Comparison of ENCODE assay signal across 8 cellular contexts in genomic region chr17:11997972-11998233, GRCh38. TPM values are rescaled to one million over a fixed set of nuclear protein-coding genes. Genes with fewer than 3 reads are reported as not detected.
DNase-seq lines count a peak whose midpoint lies in the region.

No MANE protein-coding gene starts in this region.

- H3K27ac ChIP-seq in iPS-20b (ENCODE audit: low read length) (peak overlapping the region; percentile 58), stomach smooth muscle (ENCODE audit: low read length) (peak overlapping the region; percentile 82)

- peak overlapping the region; percentile 89 for H3K4me3 Mint-ChIP-seq in activated T-helper 1 cell treated with anti-CD3 and anti-CD28 coated beads, Interleukin-12 subunit alpha, Interleukin-12 subunit beta, Interleukin-2, Interleukin-4 antibody, amounts not matched to agents 30 ng/mL and 10 ng/mL and 1 ng/mL, durations not matched to agents 14 hours and 24 hours and 36 hours

- H3K9me3 ChIP-seq in iPS-20b (ENCODE audit: insufficient read depth, low read depth, low read length) (no peaks in the 10 kb centered on the region), stomach smooth muscle (ENCODE audit: control insufficient read depth in 2 of 2, low read length in 2 of 2) (no peaks in the 10 kb centered on the region)

- H3K36me3 ChIP-seq in iPS-20b (ENCODE audit: insufficient read depth, low read depth, low read length) (no peaks in the 10 kb centered on the region), stomach smooth muscle (ENCODE audit: control insufficient read depth in 2 of 2, insufficient read depth in 2 of 2, low read length in 2 of 2) (no peaks in the 10 kb centered on the region)

- no peaks in the 10 kb centered on the region for H3K36me3 Mint-ChIP-seq in activated T-helper 1 cell treated with anti-CD3 and anti-CD28 coated beads, Interleukin-12 subunit alpha, Interleukin-12 subunit beta, Interleukin-2, Interleukin-4 antibody, amounts not matched to agents 30 ng/mL and 10 ng/mL and 1 ng/mL, durations not matched to agents 14 hours and 24 hours and 36 hours (ENCODE audit: low read depth)

- DNase-seq in NCI-H748 (lab: John Stamatoyannopoulos, UW; ENCODE audit: unreplicated experiment) (peak; percentile 33), NCI-H748 treated with DMSO at 0.1 percent for 48 hours (lab: John Stamatoyannopoulos, UW) (no peak), SW 1271 (lab: John Stamatoyannopoulos, UW) (no peak), mesenteric fat pad (ENCODE audit: low spot score) (no peak), NCI-H2081 treated with DMSO at 0.1 percent for 48 hours (lab: John Stamatoyannopoulos, UW) (no peak)
- DNase-seq in activated T-helper 1 cell treated with anti-CD3 and anti-CD28 coated beads, Interleukin-12 subunit alpha, Interleukin-12 subunit beta, Interleukin-2, Interleukin-4 antibody, amounts not matched to agents 30 ng/mL and 10 ng/mL and 1 ng/mL, durations not matched to agents 14 hours and 24 hours and 36 hours (ENCODE audit: low spot score), result no peak

- 0 out of 2 replicates have a peak, but pooled peaks cover 2% of the 10 kb centered on the region for H3K4me1 ChIP-seq in iPS-20b (ENCODE audit: insufficient read depth, low read length)
- peaks cover 4% of the 10 kb centered on the region for H3K4me1 ChIP-seq in stomach smooth muscle (ENCODE audit: control insufficient read depth, insufficient read depth, low read length)

- peaks cover 6% of the 10 kb centered on the region for H3K27me3 Mint-ChIP-seq in activated T-helper 1 cell treated with anti-CD3 and anti-CD28 coated beads, Interleukin-12 subunit alpha, Interleukin-12 subunit beta, Interleukin-2, Interleukin-4 antibody, amounts not matched to agents 30 ng/mL and 10 ng/mL and 1 ng/mL, durations not matched to agents 14 hours and 24 hours and 36 hours (ENCODE audit: insufficient read depth)

- H3K27ac Mint-ChIP-seq in activated T-helper 1 cell treated with anti-CD3 and anti-CD28 coated beads, Interleukin-12 subunit alpha, Interleukin-12 subunit beta, Interleukin-2, Interleukin-4 antibody, amounts not matched to agents 30 ng/mL and 10 ng/mL and 1 ng/mL, durations not matched to agents 14 hours and 24 hours and 36 hours, result peak overlapping the region; percentile 92

- intact Hi-C loops in activated T-helper 1 cell treated with anti-CD3 and anti-CD28 coated beads, Interleukin-12 subunit alpha, Interleukin-12 subunit beta, Interleukin-2, Interleukin-4 antibody, amounts not matched to agents 30 ng/mL and 10 ng/mL and 1 ng/mL, durations not matched to agents 14 hours and 24 hours and 36 hours (cut with micrococcal nuclease), result loop anchor here (1.0 to 10.0 kb wide), 4 partner anchors 22 to 1301 kb away; partner anchors contain the start of genes ADPRM, ELAC2, MAP2K4 and SCO1

- H3K4me1 Mint-ChIP-seq in activated T-helper 1 cell treated with anti-CD3 and anti-CD28 coated beads, Interleukin-12 subunit alpha, Interleukin-12 subunit beta, Interleukin-2, Interleukin-4 antibody, amounts not matched to agents 30 ng/mL and 10 ng/mL and 1 ng/mL, durations not matched to agents 14 hours and 24 hours and 36 hours (ENCODE audit: low read depth), result peaks cover 14% of the 10 kb centered on the region

- no peaks in the 10 kb centered on the region for H3K27me3 ChIP-seq in iPS-20b (ENCODE audit: insufficient read depth, low read length)
- no peaks in the 10 kb centered on the region for H3K27me3 ChIP-seq in stomach smooth muscle (ENCODE audit: control insufficient read depth in 1 of 2, insufficient read depth in 2 of 2, low read length in 2 of 2)

- peaks cover 5% of the 10 kb centered on the region for H3K9me3 Mint-ChIP-seq in activated T-helper 1 cell treated with anti-CD3 and anti-CD28 coated beads, Interleukin-12 subunit alpha, Interleukin-12 subunit beta, Interleukin-2, Interleukin-4 antibody, amounts not matched to agents 30 ng/mL and 10 ng/mL and 1 ng/mL, durations not matched to agents 14 hours and 24 hours and 36 hours

- H3K4me3 ChIP-seq in iPS-20b (ENCODE audit: low read length), result peak overlapping the region; percentile 73
- peak overlapping the region; percentile 72 to 94 for H3K4me3 ChIP-seq in stomach smooth muscle (ENCODE audit: low read length in 2 of 2)

- H3K9ac ChIP-seq in iPS-20b (ENCODE audit: low read depth, low read length) (peak overlapping the region; percentile 83), stomach smooth muscle (ENCODE audit: low read length in 2 of 2) (peak overlapping the region; percentile 88 to 90)

RNA-seq across cellular contexts. Expression of gene ZNF18, which starts 0.6 kb away (rescaled TPM):
- 7.7 and 11.0 TPM in 2 replicates for total RNA-seq in activated T-helper 1 cell treated with anti-CD3 and anti-CD28 coated beads, Interleukin-12 subunit alpha, Interleukin-12 subunit beta, Interleukin-2, Interleukin-4 antibody, amounts not matched to agents 30 ng/mL and 10 ng/mL and 1 ng/mL, durations not matched to agents 14 hours and 24 hours and 36 hours
- total RNA-seq in mesenteric fat pad, result 5.0 TPM

RNA-seq across cellular contexts. Expression of gene MAP2K4, which starts 22.8 kb away (rescaled TPM):
- 33.3 and 34.7 TPM in 2 replicates for total RNA-seq in activated T-helper 1 cell treated with anti-CD3 and anti-CD28 coated beads, Interleukin-12 subunit alpha, Interleukin-12 subunit beta, Interleukin-2, Interleukin-4 antibody, amounts not matched to agents 30 ng/mL and 10 ng/mL and 1 ng/mL, durations not matched to agents 14 hours and 24 hours and 36 hours
- total RNA-seq in mesenteric fat pad, result 31.1 TPM
